Comparison of ENCODE assay signal across 9 cellular contexts in genomic region chr4:67702166-67702565, GRCh38. TPM values are rescaled to one million over a fixed set of nuclear protein-coding genes. Genes with fewer than 3 reads are reported as not detected.
DNase-seq lines count a peak whose midpoint lies in the region; ATAC-seq and TF ChIP-seq lines count a peak whose summit lies in the region.
"Had no signal": no experiment of that assay in that cellular context is flagged by ENCODE, and none has a peak within 500 bp of the region (broad histone marks: within the 10 kb centered on the region; RNA-seq: fewer than 3 reads in every experiment).

No MANE protein-coding gene starts in this region.

- TF ChIP-seq CTCF in PC-9 (conservative IDR thresholded peaks at IDR 0.05), result no peak
- no peak for TF ChIP-seq CTCF in epithelial cell of proximal tubule (conservative IDR thresholded peaks at IDR 0.05; ENCODE audit: low read depth, low read length)
- no peak for TF ChIP-seq CTCF in retinal pigment epithelial cell (conservative IDR thresholded peaks at IDR 0.05; ENCODE audit: low read depth, low read length)

- H3K9me3 Mint-ChIP-seq in T-helper 2 cell treated with Interferon-gamma antibody and Interleukin-4, amounts not matched to agents 5 μg/mL and 100 μg/mL, for 36 hours, result peaks cover 29% of the 10 kb centered on the region

- no TSS peak for BruUV-seq in PC-9 (replicated peaks; lab: Mats Ljungman, UMichigan)

- no peaks in the 10 kb centered on the region for H3K27me3 ChIP-seq in PC-9 (ENCODE audit: insufficient read depth, low read depth)

- peaks cover 12% of the 10 kb centered on the region for H3K4me1 ChIP-seq in PC-9 (replicated peaks; ENCODE audit: insufficient read depth)

- intact Hi-C loops in PC-9 (cut with micrococcal nuclease; ENCODE audit: unreplicated experiment), result no loop called here

- H3K4me3 ChIP-seq in PC-9 (peak overlapping the region; percentile 84), epithelial cell of proximal tubule (ENCODE audit: low read depth, low read length) (peak overlapping the region; percentile 98), retinal pigment epithelial cell (ENCODE audit: low read length) (peak overlapping the region; percentile 75)

- no peaks in the 10 kb centered on the region for H3K27me3 Mint-ChIP-seq in T-helper 2 cell treated with Interferon-gamma antibody and Interleukin-4, amounts not matched to agents 5 μg/mL and 100 μg/mL, for 36 hours (ENCODE audit: low read depth)

- peak overlapping the region; percentile 94 for H2AFZ ChIP-seq in PC-9

- peaks cover 48% of the 10 kb centered on the region for H3K4me1 Mint-ChIP-seq in T-helper 2 cell treated with Interferon-gamma antibody and Interleukin-4, amounts not matched to agents 5 μg/mL and 100 μg/mL, for 36 hours (ENCODE audit: low read depth)

- H3K9me3 ChIP-seq in PC-9 (ENCODE audit: insufficient read depth, low read depth), result no peaks in the 10 kb centered on the region

- H3K27ac Mint-ChIP-seq in T-helper 2 cell treated with Interferon-gamma antibody and Interleukin-4, amounts not matched to agents 5 μg/mL and 100 μg/mL, for 36 hours, result peak overlapping the region; percentile 99

- H3K4me2 ChIP-seq in PC-9, result peak overlapping the region; percentile 87

- H4K20me1 ChIP-seq in PC-9 (ENCODE audit: insufficient read depth), result no peaks in the 10 kb centered on the region

- no peaks in the 10 kb centered on the region for H3K9me2 ChIP-seq in PC-9 (ENCODE audit: insufficient read depth)

- H3K36me3 ChIP-seq in PC-9 (ENCODE audit: low read depth), result no peaks in the 10 kb centered on the region

- peak overlapping the region; percentile 86 for H3K27ac ChIP-seq in PC-9

- H3K79me2 ChIP-seq in PC-9 (ENCODE audit: low read depth), result peaks cover 64% of the 10 kb centered on the region

- peaks cover 10% of the 10 kb centered on the region; the same call in 1 of the 2 replicates for H3F3A ChIP-seq in PC-9 (ENCODE audit: insufficient read depth, low read depth)

- peaks cover 55% of the 10 kb centered on the region for H3K36me3 Mint-ChIP-seq in T-helper 2 cell treated with Interferon-gamma antibody and Interleukin-4, amounts not matched to agents 5 μg/mL and 100 μg/mL, for 36 hours (ENCODE audit: low read depth)

- CTCF ChIA-PET in PC-9 (lab: Charles Lee), result no interaction called here

- no peak for DNase-seq in T-helper 2 cell treated with Interferon-gamma antibody and Interleukin-4, amounts not matched to agents 5 μg/mL and 100 μg/mL, for 36 hours (ENCODE audit: low spot score)
- DNase-seq in T-helper 2 cell (no peak), PC-9 (no peak), epithelial cell of proximal tubule (ENCODE audit: low read depth) (no peak), retinal pigment epithelial cell (ENCODE audit: low read depth) (no peak), NCI-H1436 treated with DMSO at 0.1 percent for 48 hours (lab: John Stamatoyannopoulos, UW) (no peak)
- no peak for DNase-seq in stimulated activated CD4-positive, alpha-beta T cell treated with anti-CD3 and anti-CD28 coated beads, Interleukin-4, amount 100 ng/mL, for 24 hours
- DNase-seq: retina had no signal

- no peak for ATAC-seq in HG03571 (IDR thresholded peaks at IDR 0.05; ENCODE audit: unreplicated experiment)

- H3K4me3 Mint-ChIP-seq in T-helper 2 cell treated with Interferon-gamma antibody and Interleukin-4, amounts not matched to agents 5 μg/mL and 100 μg/mL, for 36 hours, result peak overlapping the region; percentile 99

- POLR2A ChIA-PET in PC-9 (lab: Charles Lee; ENCODE audit: unreplicated experiment), result interaction anchor here (0.7 kb wide), 1 partner anchor 140 kb away, joined by 6 read pairs; no protein-coding TSS in a partner anchor

RNA-seq across cellular contexts. Expression of gene UBA6, which starts 1.2 kb away (rescaled TPM):
- total RNA-seq in PC-9 (2021) (51.0 and 64.2 TPM in 2 replicates), epithelial cell of proximal tubule (69.2 and 100 TPM in 2 replicates)

RNA-seq across cellular contexts. Expression of gene GNRHR, which starts 52.0 kb away (rescaled TPM):
- total RNA-seq in PC-9 (2021) (not detected in 2 replicates), epithelial cell of proximal tubule (not detected in 2 replicates)
